7 cellular contexts compared by ENCODE assay signal in genomic region chr1:10061276-10061675, GRCh38.
"Had no signal": no experiment of that assay in that cellular context is flagged by ENCODE, and none has a peak within 500 bp of the region (broad histone marks: within the 10 kb centered on the region; RNA-seq: fewer than 3 reads in every experiment).

No MANE protein-coding gene starts in this region.

- H3K27ac Mint-ChIP-seq: H9 had no signal

- DNase-seq: GM23248, GOT3, H9, HCEC 1CT, IMR-90, KG1 had no signal

- H3K4me3 ChIP-seq: GM23248, K562 had no signal

- H3K9me3 Mint-ChIP-seq: H9 had no signal

- H3K27ac ChIP-seq: GM23248 had no signal

- H3K4me3 Mint-ChIP-seq: H9 had no signal

- ATAC-seq: K562 had no signal
